13 cellular contexts compared by ENCODE assay signal in genomic region chr10:17175551-17175950, GRCh38. TPM values are rescaled to one million over a fixed set of nuclear protein-coding genes. Genes with fewer than 3 reads are reported as not detected.
DNase-seq lines count a peak whose midpoint lies in the region; ATAC-seq and TF ChIP-seq lines count a peak whose summit lies in the region.
"Had no signal": no experiment of that assay in that cellular context is flagged by ENCODE, and none has a peak within 500 bp of the region (broad histone marks: within the 10 kb centered on the region; RNA-seq: fewer than 3 reads in every experiment).

No MANE protein-coding gene starts in this region.

- peak overlapping the region; percentile 22; the same call in 1 of the 2 replicates for H3K27ac ChIP-seq in DND-41 (ENCODE audit: low read length)
- H3K27ac ChIP-seq in coronary artery, result no peak overlapping the region
- H3K27ac ChIP-seq: hepatocyte, right atrium auricular region had no signal

- no peaks in the 10 kb centered on the region for H3K9me3 Mint-ChIP-seq in osteocyte (ENCODE audit: unreplicated experiment)

- no peaks in the 10 kb centered on the region for H3K79me2 ChIP-seq in DND-41 (ENCODE audit: insufficient read depth, low read length)
- H3K79me2 ChIP-seq: hepatocyte had no signal

- H3K4me1 ChIP-seq in DND-41 (ENCODE audit: insufficient read depth, low read length), result peaks cover 9% of the 10 kb centered on the region

- peaks cover 22% of the 10 kb centered on the region for H3K4me1 Mint-ChIP-seq in osteocyte (ENCODE audit: unreplicated experiment)

- H3K9me3 ChIP-seq in DND-41 (ENCODE audit: insufficient read depth, low read length, severe bottlenecking), result no peaks in the 10 kb centered on the region
- H3K9me3 ChIP-seq: right atrium auricular region, stomach had no signal

- H3K4me3 ChIP-seq in DND-41 (ENCODE audit: low read depth in 1 of 2, low read length in 2 of 2) (no peak overlapping the region), coronary artery (peak overlapping the region; percentile 63)
- H3K4me3 ChIP-seq: hepatocyte had no signal

- 0 out of 2 replicates have a peak overlapping the region, but pooled peaks have one; percentile 36 for H2AFZ ChIP-seq in DND-41 (ENCODE audit: low read depth, low read length)
- H2AFZ ChIP-seq: hepatocyte had no signal

- H3K27me3 ChIP-seq in DND-41 (ENCODE audit: insufficient read depth, low read length, poor library complexity), result no peaks in the 10 kb centered on the region
- H3K27me3 ChIP-seq: hepatocyte, right atrium auricular region, stomach had no signal

- no peaks in the 10 kb centered on the region for H3K27me3 Mint-ChIP-seq in osteocyte (ENCODE audit: unreplicated experiment)

- peak overlapping the region; percentile 27 for H3K4me3 Mint-ChIP-seq in osteocyte (ENCODE audit: unreplicated experiment)

- H3K4me2 ChIP-seq in DND-41 (ENCODE audit: insufficient read depth, low read length), result peak overlapping the region; percentile 35; the same call in 1 of the 2 replicates
- H3K4me2 ChIP-seq: hepatocyte had no signal

- H3K9ac ChIP-seq in DND-41 (ENCODE audit: low read depth, low read length), result peak overlapping the region; percentile 22; the same call in 1 of the 2 replicates

- TF ChIP-seq CTCF in DND-41 (IDR thresholded peaks at IDR 0.05; ENCODE audit: borderline replicate concordance, extremely low read depth, low read length, poor library complexity, severe bottlenecking), result no peak
- TF ChIP-seq CTCF in coronary artery (IDR thresholded peaks at IDR 0.05), result no peak
- TF ChIP-seq CTCF in osteocyte (IDR thresholded peaks at IDR 0.05), result no peak

- peak; percentile 59; the same call in 2 of the 3 replicates for ATAC-seq in DND-41 (ENCODE audit: insufficient read depth, low read depth)

- H3K36me3 Mint-ChIP-seq in osteocyte (ENCODE audit: unreplicated experiment), result peaks cover 2% of the 10 kb centered on the region

- no peaks in the 10 kb centered on the region; the same call in 1 of the 2 replicates for H4K20me1 ChIP-seq in DND-41 (ENCODE audit: insufficient read depth, low read length)

- no peaks in the 10 kb centered on the region for H3K36me3 ChIP-seq in DND-41 (ENCODE audit: insufficient read depth, low read length)
- H3K36me3 ChIP-seq: right atrium auricular region, stomach had no signal

- H3K27ac Mint-ChIP-seq in osteocyte (ENCODE audit: unreplicated experiment), result peak overlapping the region; percentile 72

- DNase-seq in DND-41, result no peak
- peak; percentile 57 for DNase-seq in M059J (ENCODE audit: low read depth)
- no peak for DNase-seq in coronary artery (ENCODE audit: low spot score)
- no peak for DNase-seq in osteocyte (ENCODE audit: extremely low spot score, unreplicated experiment)
- no peak for DNase-seq in NCI-H1417 treated with DMSO at 0.1 percent for 48 hours (lab: John Stamatoyannopoulos, UW)
- no peak for DNase-seq in cerebellar cortex (ENCODE audit: low spot score)
- no peak for DNase-seq in stimulated activated naive CD4-positive, alpha-beta T cell treated with Interleukin-2 at 50 U/mL for 16 hours (lab: John Stamatoyannopoulos, UW)
- no peak for DNase-seq in GOT3 (lab: John Stamatoyannopoulos, UW)
- DNase-seq: activated effector memory CD4-positive, alpha-beta T cell treated with anti-CD3 and anti-CD28 coated beads, Interleukin-2, amount 50 U/mL, for 16 hours; SIG-M5; stomach had no signal

RNA-seq across cellular contexts. Expression of gene TRDMT1, which starts 25.9 kb away (rescaled TPM):
- total RNA-seq in M059J (2014; rRNA removed; shearing (Covaris generic)), result 2.6 and 3.3 TPM in 2 replicates
- total RNA-seq in osteocyte, result 5.9 and 6.6 TPM in 2 replicates

RNA-seq across cellular contexts. Expression of gene CUBN, which starts 45.9 kb away (rescaled TPM):
- 0.27 and 2.0 TPM in 2 replicates for total RNA-seq in M059J (2014; rRNA removed; shearing (Covaris generic))
- 1.4 and 1.7 TPM in 2 replicates for total RNA-seq in osteocyte

RNA-seq across cellular contexts. Expression of gene VIM, which starts 52.5 kb away (rescaled TPM):
- 2,499 and 3,150 TPM in 2 replicates for total RNA-seq in M059J (2014; rRNA removed; shearing (Covaris generic))
- 2,114 and 2,178 TPM in 2 replicates for total RNA-seq in osteocyte
